3 cellular contexts compared by ENCODE assay signal in genomic region chrX:102610905-102611304, GRCh38.
"Had no signal": no experiment of that assay in that cellular context is flagged by ENCODE, and none has a peak within 500 bp of the region (broad histone marks: within the 10 kb centered on the region; RNA-seq: fewer than 3 reads in every experiment).

No MANE protein-coding gene starts in this region.

- ATAC-seq: GM12878 had no signal

- H3K4me3 ChIP-seq: GM12878 had no signal

- DNase-seq: GDM1, GF-D8 had no signal
